ENCODE assay signal across 8 cellular contexts in the genomic region with DNA sequence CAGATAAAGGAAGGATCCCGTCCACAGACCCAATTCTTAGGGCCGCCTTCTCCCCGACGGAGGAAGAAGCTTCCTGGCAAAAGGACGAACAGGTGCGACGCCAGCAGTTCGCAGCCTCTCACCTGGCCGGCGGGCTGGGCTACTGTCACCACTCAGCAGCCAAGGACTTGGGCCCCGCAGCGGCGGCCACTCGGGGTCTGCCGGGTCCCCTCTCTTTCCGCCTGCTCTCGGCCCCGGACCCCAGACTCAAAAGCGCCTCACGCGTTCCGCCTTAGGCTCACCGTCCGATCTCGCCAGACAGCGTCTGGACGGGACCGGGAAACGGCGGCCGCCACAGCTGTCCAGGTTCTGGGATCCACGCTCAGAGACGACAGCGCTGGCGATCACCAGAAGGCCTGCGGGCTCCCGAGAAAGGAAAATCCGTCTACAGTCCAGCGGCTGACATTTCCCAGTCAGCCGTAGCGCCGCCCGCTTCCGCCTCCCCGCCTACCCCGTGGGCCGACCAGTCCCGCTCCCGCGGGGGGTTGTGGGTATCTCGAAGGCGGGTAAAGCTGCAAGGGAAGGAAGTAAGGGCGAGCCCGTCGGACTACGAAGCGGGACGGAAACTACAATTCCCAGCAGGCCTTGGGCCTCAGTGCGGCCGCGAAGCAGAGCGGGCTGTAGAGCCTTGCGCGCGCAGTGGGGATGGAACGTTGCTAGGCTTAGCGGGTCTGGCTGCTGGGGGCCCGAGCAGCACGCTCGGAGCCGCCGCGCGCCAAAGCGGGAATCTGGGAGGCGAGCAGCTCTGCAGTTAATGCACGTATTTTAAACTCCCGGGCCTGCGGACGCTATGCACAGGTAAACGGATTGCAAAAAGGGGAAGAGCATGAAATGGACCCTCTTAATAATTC. TPM values are rescaled to one million over a fixed set of nuclear protein-coding genes. Genes with fewer than 3 reads are reported as not detected.
A peak's percentile ranks its signal among the peaks of the same experiment; 100 is the strongest.
DNase-seq lines count a peak whose midpoint lies in the region; ATAC-seq, FAIRE-seq and TF ChIP-seq lines count a peak whose summit lies in the region.

A gene (minus strand): TSS at position 454 of the 890 bp plus-strand sequence. CDS start 8,538 bp downstream, outside the sequence.
A gene (plus strand): TSS at position 678 of the 890 bp plus-strand sequence. CDS start 152 bp downstream, at position 830.

- peak within 1 kb of the TSS; percentile 91 for H3K27ac ChIP-seq in KOPT-K1 (ENCODE audit: low read depth, low read length, poor library complexity, severe bottlenecking)
- peak within 1 kb of the TSS; percentile 89 to 92 (median 91) for H3K27ac ChIP-seq in esophagus squamous epithelium

- peak in 1 of 6 experiments; percentile 40 for TF ChIP-seq CTCF in esophagus squamous epithelium (IDR thresholded peaks at IDR 0.05)

- TF ChIP-seq POLR2A in esophagus squamous epithelium (IDR thresholded peaks at IDR 0.05): peak in 3 of 4 donors; percentile 34 to 79 (median 64)

- no peaks in the 10 kb centered on the region for H3K27me3 Mint-ChIP-seq in activated T-cell treated with anti-CD3 and anti-CD28 coated beads, Interleukin-2, amount 50 U/mL, for 72 hours (ENCODE audit: low read depth)

- H3K36me3 Mint-ChIP-seq in activated T-cell treated with anti-CD3 and anti-CD28 coated beads, Interleukin-2, amount 50 U/mL, for 72 hours (ENCODE audit: insufficient read depth in 2 of 2): peaks cover 8 to 28% of the 10 kb centered on the region in 2 donors

- peak within 1 kb of the TSS; percentile 97 for H3K27ac Mint-ChIP-seq in activated T-cell treated with anti-CD3 and anti-CD28 coated beads, Interleukin-2, amount 50 U/mL, for 72 hours

- no peaks in the 10 kb centered on the region for H3K9me3 ChIP-seq in KOPT-K1 (ENCODE audit: insufficient read depth, low read length, poor library complexity, severe bottlenecking)
- H3K9me3 ChIP-seq in esophagus squamous epithelium: no peaks in the 10 kb centered on the region

- H3K4me3 Mint-ChIP-seq in activated T-cell treated with anti-CD3 and anti-CD28 coated beads, Interleukin-2, amount 50 U/mL, for 72 hours: peak within 1 kb of the TSS; percentile 91 to 98

- no peaks in the 10 kb centered on the region for H3K9me3 Mint-ChIP-seq in activated T-cell treated with anti-CD3 and anti-CD28 coated beads, Interleukin-2, amount 50 U/mL, for 72 hours

- H3K4me1 Mint-ChIP-seq in activated T-cell treated with anti-CD3 and anti-CD28 coated beads, Interleukin-2, amount 50 U/mL, for 72 hours (ENCODE audit: low read depth): peaks cover 70% of the 10 kb centered on the region

- 0% methylated on average over 6 to 16 of the region's 81 CpGs for WGBS in esophagus squamous epithelium, 2 donors

- no peaks in the 10 kb centered on the region for H3K27me3 ChIP-seq in esophagus squamous epithelium

- H3K36me3 ChIP-seq in KOPT-K1 (ENCODE audit: insufficient read depth, low read length): peaks cover 35% of the 10 kb centered on the region
- peaks cover 0 to 20% (median 0%) of the 10 kb centered on the region in 3 donors for H3K36me3 ChIP-seq in esophagus squamous epithelium

- intact Hi-C loops in esophagus squamous epithelium (cut with DNase I): no loop called here

- peak; percentile 99 for ATAC-seq in GM21786 (IDR thresholded peaks at IDR 0.05; ENCODE audit: unreplicated experiment)
- peak; percentile 98 for ATAC-seq in activated T-cell treated with anti-CD3 and anti-CD28 coated beads, Interleukin-2, amount 50 U/mL, for 72 hours (replicated peaks in 1 of 2)

- peaks cover 0 to 66% (median 27%) of the 10 kb centered on the region in 3 donors for H3K4me1 ChIP-seq in esophagus squamous epithelium

- peak; percentile 97 for DNase-seq in DMS79 (lab: John Stamatoyannopoulos, UW)
- DNase-seq in RCC 7860 (ENCODE audit: low spot score): peak; percentile 97
- DNase-seq in activated T-cell treated with anti-CD3 and anti-CD28 coated beads, Interleukin-2, amount 50 U/mL, for 72 hours: peak; percentile 98 to 99
- DNase-seq in esophagus squamous epithelium (lab: John Stamatoyannopoulos, UW): peak; percentile 92
- peak; percentile 99 for DNase-seq in myocyte (ENCODE audit: low read depth)
- DNase-seq in stimulated activated CD8-positive, alpha-beta memory T cell treated with anti-CD3 and anti-CD28 coated beads, Interleukin-7, amount 100 ng/mL, for 48 hours (ENCODE audit: extremely low read depth in 1 of 2, low read depth in 1 of 2): peak; percentile 93 to 98

- peak within 1 kb of the TSS; percentile 89 to 95 (median 92) for H3K4me3 ChIP-seq in esophagus squamous epithelium

- peak; percentile 93 for FAIRE-seq in RCC 7860 (lab: Jason Lieb, UNC)

RNA-seq across cellular contexts. Expression of the first gene that starts in this region (rescaled TPM):
- 10 to 100 TPM; 15.8 to 17.6 TPM for total RNA-seq in activated T-cell treated with anti-CD3 and anti-CD28 coated beads, Interleukin-2, amount 50 U/mL, for 72 hours
- total RNA-seq in esophagus squamous epithelium: 10 to 100 TPM in 1 of 4 donors, 1 to 10 TPM in 3; 6.9 to 23.2 (median 8.8) TPM
- total RNA-seq in myocyte: 47.3 and 61.7 TPM in 2 replicates
- polyA plus RNA-seq in myocyte (2012): 7.0 TPM

RNA-seq across cellular contexts. Expression of the second gene that starts in this region (rescaled TPM):
- total RNA-seq in activated T-cell treated with anti-CD3 and anti-CD28 coated beads, Interleukin-2, amount 50 U/mL, for 72 hours: 10 to 100 TPM; 25.3 to 36.8 TPM
- total RNA-seq in esophagus squamous epithelium: 10 to 100 TPM; 10.3 to 41.5 (median 23.6) TPM
- total RNA-seq in myocyte: 34.4 and 56.2 TPM in 2 replicates
- polyA plus RNA-seq in myocyte (2012): 14.6 TPM

Comparison
In these comparisons a context has a peak if more than half of its experiments do, and no peak if none do; other contexts are left out.
1. Peak in every context shown above with its lines: DNase-seq, ATAC-seq, H3K4me3 ChIP-seq and H3K27ac ChIP-seq.